4 cellular contexts compared by ENCODE assay signal in the genomic region with DNA sequence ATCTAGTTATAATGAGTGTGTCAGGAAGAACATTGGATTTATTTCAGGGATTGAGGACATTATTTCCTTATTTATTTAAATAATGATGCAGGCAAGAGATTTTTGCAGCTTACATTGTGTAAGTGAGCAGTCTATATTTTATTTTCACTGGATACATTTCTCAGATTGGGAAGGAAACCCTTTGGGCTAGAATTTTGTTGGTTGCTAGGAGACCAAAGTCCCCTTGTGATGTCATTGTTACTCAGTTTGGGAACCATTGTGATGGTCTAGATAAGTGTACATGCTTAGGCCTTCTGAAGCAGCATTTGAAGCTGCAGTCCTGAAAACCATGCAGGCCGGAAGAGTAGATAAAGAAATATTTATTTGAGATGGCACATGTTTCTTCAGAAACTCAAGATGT. TPM values are rescaled to one million over a fixed set of nuclear protein-coding genes. Genes with fewer than 3 reads are reported as not detected.
"Had no signal": no experiment of that assay in that cellular context is flagged by ENCODE, and none has a peak within 500 bp of the region (broad histone marks: within the 10 kb centered on the region; RNA-seq: fewer than 3 reads in every experiment).

A gene with protein sequence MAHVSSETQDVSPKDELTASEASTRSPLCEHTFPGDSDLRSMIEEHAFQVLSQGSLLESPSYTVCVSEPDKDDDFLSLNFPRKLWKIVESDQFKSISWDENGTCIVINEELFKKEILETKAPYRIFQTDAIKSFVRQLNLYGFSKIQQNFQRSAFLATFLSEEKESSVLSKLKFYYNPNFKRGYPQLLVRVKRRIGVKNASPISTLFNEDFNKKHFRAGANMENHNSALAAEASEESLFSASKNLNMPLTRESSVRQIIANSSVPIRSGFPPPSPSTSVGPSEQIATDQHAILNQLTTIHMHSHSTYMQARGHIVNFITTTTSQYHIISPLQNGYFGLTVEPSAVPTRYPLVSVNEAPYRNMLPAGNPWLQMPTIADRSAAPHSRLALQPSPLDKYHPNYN (plus strand): TSS at position 301 of the 400 bp plus-strand sequence. CDS start 68 bp downstream, at position 369.

RNA-seq across cellular contexts. Expression of the gene that starts here (rescaled TPM):
- total RNA-seq: LHCN-M2, M059J, MCF 10A, NCI-H460 had no signal
